ENCODE assay signal across 9 cellular contexts in the genomic region with DNA sequence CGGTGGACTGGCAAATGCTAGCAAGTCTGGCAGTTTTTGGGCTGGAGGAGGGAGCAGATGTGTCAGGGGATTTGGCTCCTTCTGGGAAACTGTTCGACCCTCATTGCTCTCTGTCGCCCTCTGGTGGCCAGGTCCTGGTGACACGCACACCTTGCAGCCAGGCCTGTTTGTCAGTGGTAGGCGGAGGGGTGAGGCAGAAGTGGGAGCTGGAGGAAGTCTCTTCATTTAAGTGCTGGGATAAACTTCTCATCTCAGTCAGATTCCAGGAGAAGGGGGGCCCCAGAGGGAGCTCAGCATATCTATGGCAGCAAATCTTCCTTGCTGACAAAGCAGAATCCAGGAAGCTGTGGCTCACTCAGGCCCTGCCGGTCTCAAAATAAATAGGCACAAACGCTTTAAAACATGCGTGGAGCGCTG.
DNase-seq lines count a peak whose midpoint lies in the region; ATAC-seq and TF ChIP-seq lines count a peak whose summit lies in the region.
"Had no signal": no experiment of that assay in that cellular context is flagged by ENCODE, and none has a peak within 500 bp of the region (broad histone marks: within the 10 kb centered on the region; RNA-seq: fewer than 3 reads in every experiment).

No MANE protein-coding gene starts in this region.

- H3K4me3 ChIP-seq in HUES48 (ENCODE audit: low read depth, low read length) (no peak overlapping the region), OCI-LY1 (ENCODE audit: low read depth, low read length, poor library complexity, severe bottlenecking) (no peak overlapping the region), neural cell (ENCODE audit: low read length) (no peak overlapping the region)

- no peak overlapping the region for H3K27ac Mint-ChIP-seq in activated T-cell treated with anti-CD3 and anti-CD28 coated beads, Interleukin-2, amount 50 U/mL, for 24 hours
- no peak overlapping the region for H3K27ac Mint-ChIP-seq in stimulated activated naive CD8-positive, alpha-beta T cell treated with anti-CD3 and anti-CD28 coated beads, Interleukin-15, amount 100 ng/mL, for 72 hours
- H3K27ac Mint-ChIP-seq: activated naive CD4-positive, alpha-beta T cell treated with anti-CD3 and anti-CD28 coated beads, Interleukin-2, amount 50 U/mL, for 24 hours had no signal

- peaks cover 18% of the 10 kb centered on the region for H3K27me3 Mint-ChIP-seq in activated T-cell treated with anti-CD3 and anti-CD28 coated beads, Interleukin-2, amount 50 U/mL, for 24 hours
- peaks cover 19% of the 10 kb centered on the region for H3K27me3 Mint-ChIP-seq in stimulated activated naive CD8-positive, alpha-beta T cell treated with anti-CD3 and anti-CD28 coated beads, Interleukin-15, amount 100 ng/mL, for 72 hours

- peak; percentile 29 for DNase-seq in CMK (ENCODE audit: low read depth)
- peak; percentile 89 for DNase-seq in activated T-cell treated with anti-CD3 and anti-CD28 coated beads, Interleukin-2, amount 50 U/mL, for 24 hours
- peak; percentile 66 for DNase-seq in fibroblast of peridontal ligament (ENCODE audit: extremely low read depth)
- DNase-seq in stimulated activated naive CD8-positive, alpha-beta T cell treated with anti-CD3 and anti-CD28 coated beads, Interleukin-15, amount 100 ng/mL, for 72 hours: peak; percentile 72 to 73

- H3K9me2 ChIP-seq in OCI-LY1 (ENCODE audit: low read depth, low read length) (no peaks in the 10 kb centered on the region), neural cell (ENCODE audit: insufficient read depth, low read length) (no peaks in the 10 kb centered on the region)

- peaks cover 5% of the 10 kb centered on the region for H3K4me1 Mint-ChIP-seq in activated T-cell treated with anti-CD3 and anti-CD28 coated beads, Interleukin-2, amount 50 U/mL, for 24 hours (ENCODE audit: low read depth)
- peaks cover 5% of the 10 kb centered on the region for H3K4me1 Mint-ChIP-seq in stimulated activated naive CD8-positive, alpha-beta T cell treated with anti-CD3 and anti-CD28 coated beads, Interleukin-15, amount 100 ng/mL, for 72 hours
- H3K4me1 Mint-ChIP-seq: activated naive CD4-positive, alpha-beta T cell treated with anti-CD3 and anti-CD28 coated beads, Interleukin-2, amount 50 U/mL, for 24 hours had no signal

- H3K36me3 ChIP-seq in HUES48 (ENCODE audit: control insufficient read depth, insufficient read depth, low read length): no peaks in the 10 kb centered on the region
- H3K36me3 ChIP-seq in OCI-LY1 (ENCODE audit: insufficient read depth, low read length): no peaks in the 10 kb centered on the region
- no peaks in the 10 kb centered on the region for H3K36me3 ChIP-seq in neural cell (ENCODE audit: insufficient read depth, low read length)

- H2AFZ ChIP-seq in OCI-LY1 (ENCODE audit: low read length): no peak overlapping the region
- no peak overlapping the region for H2AFZ ChIP-seq in neural cell (ENCODE audit: low read depth, low read length)

- peak; percentile 94 for TF ChIP-seq CTCF in OCI-LY1 (IDR thresholded peaks at IDR 0.05; ENCODE audit: low read length)
- peak; percentile 68 for TF ChIP-seq CTCF in neural cell (IDR thresholded peaks at IDR 0.05; ENCODE audit: poor library complexity, severe bottlenecking)

- H3K9ac ChIP-seq in HUES48 (ENCODE audit: low read depth, low read length) (no peak overlapping the region), OCI-LY1 (ENCODE audit: low read length) (no peak overlapping the region), neural cell (ENCODE audit: low read length) (no peak overlapping the region)

- peak; percentile 54 for TF ChIP-seq RAD21 in neural cell (conservative IDR thresholded peaks at IDR 0.05)

- TF ChIP-seq EP300 in neural cell (conservative IDR thresholded peaks at IDR 0.05; ENCODE audit: poor library complexity, severe bottlenecking): no peak

- no peak overlapping the region for H3K4me2 ChIP-seq in OCI-LY1 (ENCODE audit: low read length)
- H3K4me2 ChIP-seq in neural cell (ENCODE audit: low read length): no peak overlapping the region

- no peaks in the 10 kb centered on the region for H3F3A ChIP-seq in OCI-LY1 (ENCODE audit: insufficient read depth, low read length)
- H3F3A ChIP-seq in neural cell (ENCODE audit: insufficient read depth, low read length, poor library complexity, severe bottlenecking): no peaks in the 10 kb centered on the region

- H3K9me3 ChIP-seq in HUES48 (ENCODE audit: control insufficient read depth, insufficient read depth, low read length) (no peaks in the 10 kb centered on the region), OCI-LY1 (ENCODE audit: low read length) (no peaks in the 10 kb centered on the region), neural cell (ENCODE audit: low read length) (no peaks in the 10 kb centered on the region)

- no peak overlapping the region for H3K4me3 Mint-ChIP-seq in activated T-cell treated with anti-CD3 and anti-CD28 coated beads, Interleukin-2, amount 50 U/mL, for 24 hours
- H3K4me3 Mint-ChIP-seq in stimulated activated naive CD8-positive, alpha-beta T cell treated with anti-CD3 and anti-CD28 coated beads, Interleukin-15, amount 100 ng/mL, for 72 hours: no peak overlapping the region
- H3K4me3 Mint-ChIP-seq: activated naive CD4-positive, alpha-beta T cell treated with anti-CD3 and anti-CD28 coated beads, Interleukin-2, amount 50 U/mL, for 24 hours had no signal

- peaks cover 16% of the 10 kb centered on the region for H3K4me1 ChIP-seq in HUES48 (ENCODE audit: control insufficient read depth, insufficient read depth, low read length)
- no peaks in the 10 kb centered on the region for H3K4me1 ChIP-seq in OCI-LY1 (ENCODE audit: insufficient read depth, low read length, severe bottlenecking)

- ATAC-seq in GM19467 (IDR thresholded peaks at IDR 0.05; ENCODE audit: unreplicated experiment): peak; percentile 71
- ATAC-seq in stimulated activated naive CD8-positive, alpha-beta T cell treated with anti-CD3 and anti-CD28 coated beads, Interleukin-15, amount 100 ng/mL, for 72 hours: peak; percentile 75

- H4K20me1 ChIP-seq in OCI-LY1 (ENCODE audit: insufficient read depth, low read length): no peaks in the 10 kb centered on the region
- H4K20me1 ChIP-seq in neural cell (ENCODE audit: insufficient read depth): no peaks in the 10 kb centered on the region

- H3K9me3 Mint-ChIP-seq in activated T-cell treated with anti-CD3 and anti-CD28 coated beads, Interleukin-2, amount 50 U/mL, for 24 hours: no peaks in the 10 kb centered on the region
- H3K9me3 Mint-ChIP-seq in stimulated activated naive CD8-positive, alpha-beta T cell treated with anti-CD3 and anti-CD28 coated beads, Interleukin-15, amount 100 ng/mL, for 72 hours: no peaks in the 10 kb centered on the region
- H3K9me3 Mint-ChIP-seq: activated naive CD4-positive, alpha-beta T cell treated with anti-CD3 and anti-CD28 coated beads, Interleukin-2, amount 50 U/mL, for 24 hours had no signal

- H3K36me3 Mint-ChIP-seq in activated T-cell treated with anti-CD3 and anti-CD28 coated beads, Interleukin-2, amount 50 U/mL, for 24 hours (ENCODE audit: low read depth): no peaks in the 10 kb centered on the region
- H3K36me3 Mint-ChIP-seq: activated naive CD4-positive, alpha-beta T cell treated with anti-CD3 and anti-CD28 coated beads, Interleukin-2, amount 50 U/mL, for 24 hours had no signal

- H3K27me3 ChIP-seq in HUES48 (ENCODE audit: control insufficient read depth, insufficient read depth, low read length): peaks cover 5% of the 10 kb centered on the region
- no peaks in the 10 kb centered on the region for H3K27me3 ChIP-seq in OCI-LY1 (ENCODE audit: insufficient read depth, low read length)
- no peaks in the 10 kb centered on the region for H3K27me3 ChIP-seq in neural cell (ENCODE audit: insufficient read depth, low read depth, low read length)

- H3K79me2 ChIP-seq in OCI-LY1 (ENCODE audit: insufficient read depth, low read length): no peaks in the 10 kb centered on the region
- H3K79me2 ChIP-seq in neural cell (replicated peaks; ENCODE audit: insufficient read depth, low read length): no peaks in the 10 kb centered on the region

- H3K27ac ChIP-seq in HUES48 (ENCODE audit: low read depth, low read length) (peak overlapping the region; percentile 44), OCI-LY1 (ENCODE audit: low read depth, low read length, poor library complexity, severe bottlenecking) (no peak overlapping the region), neural cell (ENCODE audit: low read length) (no peak overlapping the region)

TF ChIP-seq in neural cell, 6 proteins besides CTCF, POLR2A, EP300 and RAD21:
- TF ChIP-seq SMC3 (conservative IDR thresholded peaks at IDR 0.05; ENCODE audit: poor library complexity) (peak; percentile 65), EZH2 (IDR thresholded peaks at IDR 0.05; ENCODE audit: borderline replicate concordance, insufficient read depth, low read length, poor library complexity, severe bottlenecking) (no peak)
TF ChIP-seq in neural cell: peak in this region for 1.

Comparison
In these comparisons a context has a peak if more than half of its experiments do, and no peak if none do; other contexts are left out.
1. DNase-seq: peak in every context shown above with its lines; median percentile 89 in activated T-cell treated with anti-CD3 and anti-CD28 coated beads, Interleukin-2, amount 50 U/mL, for 24 hours; 72 in stimulated activated naive CD8-positive, alpha-beta T cell treated with anti-CD3 and anti-CD28 coated beads, Interleukin-15, amount 100 ng/mL, for 72 hours; 66 in fibroblast of peridontal ligament; 29 in CMK.